10 cellular contexts compared by ENCODE assay signal in genomic region chr5:88602584-88602983, GRCh38.
A peak's percentile ranks its signal among the peaks of the same experiment; 100 is the strongest.
DNase-seq lines count a peak whose midpoint lies in the region; ATAC-seq and TF ChIP-seq lines count a peak whose summit lies in the region.
"Had no signal": no experiment of that assay in that cellular context is flagged by ENCODE, and none has a peak within 500 bp of the region (broad histone marks: within the 10 kb centered on the region; RNA-seq: fewer than 3 reads in every experiment).

No MANE protein-coding gene starts in this region.

- H3K9me3 ChIP-seq in smooth muscle cell (replicated peaks; ENCODE audit: low read depth) = no peaks in the 10 kb centered on the region

- no peak overlapping the region for H2AFZ ChIP-seq in smooth muscle cell (ENCODE audit: low read depth)

- H3K4me1 Mint-ChIP-seq in activated naive CD8-positive, alpha-beta T cell treated with anti-CD3 and anti-CD28 coated beads, Interleukin-2, amount 50 U/mL, for 24 hours = no peaks in the 10 kb centered on the region

- no peak overlapping the region for H3K27ac ChIP-seq in smooth muscle cell (ENCODE audit: low read depth)
- H3K27ac ChIP-seq: BLaER1 treated with 17β-estradiol and CSF1 and Interleukin-3, amounts not matched to agents 10 nM and 100 nM had no signal

- peaks cover 6% of the 10 kb centered on the region for H3K9me3 Mint-ChIP-seq in activated naive CD8-positive, alpha-beta T cell treated with anti-CD3 and anti-CD28 coated beads, Interleukin-2, amount 50 U/mL, for 24 hours

- H3F3A ChIP-seq in smooth muscle cell (ENCODE audit: low read depth) = no peaks in the 10 kb centered on the region

- no peak overlapping the region for H3K4me3 Mint-ChIP-seq in activated naive CD8-positive, alpha-beta T cell treated with anti-CD3 and anti-CD28 coated beads, Interleukin-2, amount 50 U/mL, for 24 hours

- ATAC-seq in activated naive CD8-positive, alpha-beta T cell treated with anti-CD3 and anti-CD28 coated beads, Interleukin-2, amount 50 U/mL, for 24 hours = no peak

- TF ChIP-seq CTCF in LNCAP (IDR thresholded peaks at IDR 0.05) = peak; percentile 69
- TF ChIP-seq CTCF in smooth muscle cell (IDR thresholded peaks at IDR 0.05; ENCODE audit: borderline replicate concordance, insufficient read depth, poor library complexity, severe bottlenecking) = peak; percentile 36

- no peaks in the 10 kb centered on the region for H3K27me3 ChIP-seq in smooth muscle cell (ENCODE audit: low read depth)
- H3K27me3 ChIP-seq: BLaER1 treated with 17β-estradiol and CSF1 and Interleukin-3, amounts not matched to agents 10 nM and 100 nM had no signal

- no peak overlapping the region for H3K4me2 ChIP-seq in smooth muscle cell
- H3K4me2 ChIP-seq: BLaER1 treated with 17β-estradiol and CSF1 and Interleukin-3, amounts not matched to agents 10 nM and 100 nM had no signal

- 84% methylated on average over 22 of the region's 22 CpGs for WGBS in smooth muscle cell (ENCODE audit: low lambda C conversion rate)

- intact Hi-C loops in posterior vena cava (cut with DNase I) = no loop called here

- H3K36me3 Mint-ChIP-seq in activated naive CD8-positive, alpha-beta T cell treated with anti-CD3 and anti-CD28 coated beads, Interleukin-2, amount 50 U/mL, for 24 hours (ENCODE audit: low read depth) = peaks cover 2% of the 10 kb centered on the region

- H3K9ac ChIP-seq in smooth muscle cell (ENCODE audit: low read depth) = no peak overlapping the region
- H3K9ac ChIP-seq: BLaER1 treated with 17β-estradiol and CSF1 and Interleukin-3, amounts not matched to agents 10 nM and 100 nM had no signal

- peaks cover 4% of the 10 kb centered on the region for H3K27me3 Mint-ChIP-seq in activated naive CD8-positive, alpha-beta T cell treated with anti-CD3 and anti-CD28 coated beads, Interleukin-2, amount 50 U/mL, for 24 hours

- no peaks in the 10 kb centered on the region for H3K4me1 ChIP-seq in smooth muscle cell (ENCODE audit: low read depth)
- H3K4me1 ChIP-seq: BLaER1 treated with 17β-estradiol and CSF1 and Interleukin-3, amounts not matched to agents 10 nM and 100 nM had no signal

- no peak overlapping the region for H3K27ac Mint-ChIP-seq in activated naive CD8-positive, alpha-beta T cell treated with anti-CD3 and anti-CD28 coated beads, Interleukin-2, amount 50 U/mL, for 24 hours

- no peak overlapping the region for H3K4me3 ChIP-seq in smooth muscle cell
- H3K4me3 ChIP-seq: BLaER1 treated with 17β-estradiol and CSF1 and Interleukin-3, amounts not matched to agents 10 nM and 100 nM had no signal

- in situ Hi-C loops in G401 (cut with HindIII; ENCODE audit: low sequenced_read_pairs) = no loop called here

- DNase-seq in SIG-M5 treated with dmso at 0.1 percent for 504 hours (lab: John Stamatoyannopoulos, UW; ENCODE audit: unreplicated experiment) (peak; percentile 8), SIG-M5 (lab: John Stamatoyannopoulos, UW) (no peak), smooth muscle cell (lab: John Stamatoyannopoulos, UW; ENCODE audit: unreplicated experiment) (no peak), GM03348 (ENCODE audit: low spot score) (no peak), posterior vena cava (ENCODE audit: low spot score) (no peak), G401 (ENCODE audit: low spot score) (no peak)
- DNase-seq in activated naive CD8-positive, alpha-beta T cell treated with anti-CD3 and anti-CD28 coated beads, Interleukin-2, amount 50 U/mL, for 24 hours = peak; percentile 24
- DNase-seq: effector CD4-positive, alpha-beta T cell had no signal

- no peaks in the 10 kb centered on the region for H4K20me1 ChIP-seq in smooth muscle cell (ENCODE audit: low read depth)
- H4K20me1 ChIP-seq: BLaER1 treated with 17β-estradiol and CSF1 and Interleukin-3, amounts not matched to agents 10 nM and 100 nM had no signal

- no peaks in the 10 kb centered on the region for H3K36me3 ChIP-seq in smooth muscle cell (ENCODE audit: low read depth)
- H3K36me3 ChIP-seq: BLaER1 treated with 17β-estradiol and CSF1 and Interleukin-3, amounts not matched to agents 10 nM and 100 nM had no signal

- H3K79me2 ChIP-seq in smooth muscle cell (ENCODE audit: low read depth) = no peaks in the 10 kb centered on the region

Comparison
In these comparisons a context has a peak if more than half of its experiments do, and no peak if none do; other contexts are left out.
1. DNase-seq: peak in SIG-M5 treated with dmso at 0.1 percent for 504 hours (single experiment) and activated naive CD8-positive, alpha-beta T cell treated with anti-CD3 and anti-CD28 coated beads, Interleukin-2, amount 50 U/mL, for 24 hours (single experiment); none in SIG-M5 (single experiment), smooth muscle cell (single experiment), GM03348 (single experiment), posterior vena cava (single experiment) and G401 (single experiment).